16 cellular contexts compared by ENCODE assay signal in genomic region chr1:231923461-231924132, GRCh38.
DNase-seq lines count a peak whose midpoint lies in the region; ATAC-seq and TF ChIP-seq lines count a peak whose summit lies in the region.
"Had no signal": no experiment of that assay in that cellular context is flagged by ENCODE, and none has a peak within 500 bp of the region (broad histone marks: within the 10 kb centered on the region; RNA-seq: fewer than 3 reads in every experiment).

No MANE protein-coding gene starts in this region.

- no peak overlapping the region for H4K8ac ChIP-seq in IMR-90 (ENCODE audit: low read depth in 2 of 2, low read length in 2 of 2)

- in situ Hi-C loops in IMR-90 (cut with MboI; ENCODE audit: low sequenced_read_pairs), result no loop called here
- in situ Hi-C loops in astrocyte of the spinal cord (cut with HindIII; ENCODE audit: low sequenced_read_pairs), result no loop called here

- TF ChIP-seq CTCF in IMR-90 (conservative IDR thresholded peaks at IDR 0.05; ENCODE audit: low read depth, low read length) (no peak), astrocyte of the spinal cord (IDR thresholded peaks at IDR 0.05; ENCODE audit: low read depth, low read length) (no peak), OCI-LY7 (conservative IDR thresholded peaks at IDR 0.05; ENCODE audit: low read length) (no peak)

- H2AK5ac ChIP-seq in IMR-90 (ENCODE audit: low read depth, low read length), result no peak overlapping the region

- no peaks in the 10 kb centered on the region for H3K79me1 ChIP-seq in IMR-90 (ENCODE audit: low read depth in 1 of 2, low read length in 2 of 2)

- H3K4me2 ChIP-seq in IMR-90 (ENCODE audit: low read depth, low read length) (no peak overlapping the region), OCI-LY7 (ENCODE audit: low read length) (no peak overlapping the region)
- H3K4me2 ChIP-seq: BLaER1 treated with 17β-estradiol and CSF1 and Interleukin-3, amounts not matched to agents 10 nM and 100 nM had no signal

- peaks cover 5% of the 10 kb centered on the region for H3K9me1 ChIP-seq in IMR-90 (ENCODE audit: insufficient read depth, low read length)

- H2BK15ac ChIP-seq in IMR-90 (ENCODE audit: low read depth, low read length), result no peak overlapping the region

- no peak for TF ChIP-seq POLR2A in IMR-90 (IDR thresholded peaks at IDR 0.05; ENCODE audit: low read depth, low read length)

- no peak for ATAC-seq in IMR-90 (ENCODE audit: low read depth)
- peak; percentile 20 for ATAC-seq in left ventricle myocardium superior
- no peak for ATAC-seq in GM19452 (IDR thresholded peaks at IDR 0.05; ENCODE audit: unreplicated experiment)
- ATAC-seq in GM19397 (IDR thresholded peaks at IDR 0.05; ENCODE audit: unreplicated experiment), result no peak
- ATAC-seq: psoas muscle had no signal

- DNase-seq in IMR-90 (peak; percentile 47), astrocyte of the spinal cord (ENCODE audit: low read depth, low spot score) (peak; percentile 45), left ventricle myocardium superior (no peak), putamen (ENCODE audit: low spot score) (peak; percentile 19), OCI-LY7 (ENCODE audit: low spot score) (no peak), HT-29 (ENCODE audit: low spot score) (no peak)
- DNase-seq: activated CD4-positive, CD25-positive, alpha-beta regulatory T cell treated with anti-CD3 and anti-CD28 coated beads, Interleukin-2, amount 50 U/mL, for 72 hours; activated T-cell treated with anti-CD3 and anti-CD28 coated beads, Interleukin-2, amount 50 U/mL, for 1 hour; midbrain; Peyer's patch; psoas muscle had no signal

- no peak overlapping the region for H2BK20ac ChIP-seq in IMR-90 (ENCODE audit: low read depth, low read length)

- dilution Hi-C loops in IMR-90 (cut with HindIII; ENCODE audit: low sequenced_read_pairs, unreplicated experiment), result no loop called here

- no peaks in the 10 kb centered on the region for H3K36me3 ChIP-seq in IMR-90 (ENCODE audit: control insufficient read depth, insufficient read depth, low read length)
- no peaks in the 10 kb centered on the region for H3K36me3 ChIP-seq in OCI-LY7 (ENCODE audit: insufficient read depth, low read length)
- H3K36me3 ChIP-seq: Peyer's patch, upper lobe of left lung had no signal

- POLR2A ChIA-PET in IMR-90 (lab: Charles Lee; ENCODE audit: unreplicated experiment), result interaction anchor here (0.7 kb wide), 1 partner anchor 109 kb away, joined by 3 read pairs; no protein-coding TSS in a partner anchor
- POLR2A ChIA-PET in OCI-LY7 (lab: Charles Lee), result interaction anchor here (0.6 to 0.7 kb wide), 4 partner anchors 16 to 1521 kb away, joined by 3 to 4 read pairs (median 4); no protein-coding TSS in a partner anchor

- H3K14ac ChIP-seq in IMR-90 (replicated peaks; ENCODE audit: low read depth, low read length), result no peak overlapping the region

- H3K79me2 ChIP-seq in OCI-LY7 (ENCODE audit: insufficient read depth, low read depth, low read length), result no peaks in the 10 kb centered on the region

- H4K5ac ChIP-seq in IMR-90 (ENCODE audit: low read depth, low read length), result no peak overlapping the region

- H3K9ac ChIP-seq in IMR-90 (ENCODE audit: low read depth, low read length), result no peak overlapping the region
- H3K9ac ChIP-seq: BLaER1 treated with 17β-estradiol and CSF1 and Interleukin-3, amounts not matched to agents 10 nM and 100 nM had no signal

- no peak overlapping the region for H3K27ac ChIP-seq in IMR-90 (ENCODE audit: insufficient read depth, low read length)
- no peak overlapping the region for H3K27ac ChIP-seq in OCI-LY7 (ENCODE audit: low read depth, low read length, poor library complexity, severe bottlenecking)
- H3K27ac ChIP-seq: BLaER1 treated with 17β-estradiol and CSF1 and Interleukin-3, amounts not matched to agents 10 nM and 100 nM; HL-60; Peyer's patch; psoas muscle; upper lobe of left lung had no signal

- no peak overlapping the region for H4K91ac ChIP-seq in IMR-90 (ENCODE audit: insufficient read depth, low read depth, low read length)

- H3K23ac ChIP-seq in IMR-90 (ENCODE audit: low read depth, low read length), result no peak overlapping the region

- H3K4me3 ChIP-seq in IMR-90 (ENCODE audit: insufficient read depth, low read depth, low read length), result no peak overlapping the region
- no peak overlapping the region for H3K4me3 ChIP-seq in astrocyte of the spinal cord (ENCODE audit: low read depth, low read length)
- no peak overlapping the region for H3K4me3 ChIP-seq in OCI-LY7 (ENCODE audit: low read depth, low read length, poor library complexity, severe bottlenecking)
- H3K4me3 ChIP-seq: BLaER1 treated with 17β-estradiol and CSF1 and Interleukin-3, amounts not matched to agents 10 nM and 100 nM; Peyer's patch; psoas muscle; upper lobe of left lung had no signal

- no TSS peak for BruUV-seq in IMR-90 (replicated peaks; lab: Mats Ljungman, UMichigan)
- no TSS peak for BruUV-seq in OCI-LY7 (replicated peaks; lab: Mats Ljungman, UMichigan)

- H3K4ac ChIP-seq in IMR-90 (ENCODE audit: low read depth, low read length), result no peak overlapping the region

- H4K20me1 ChIP-seq in IMR-90 (ENCODE audit: insufficient read depth, low read length) (no peaks in the 10 kb centered on the region), OCI-LY7 (ENCODE audit: insufficient read depth, low read length) (no peaks in the 10 kb centered on the region)

- no peaks in the 10 kb centered on the region for H3K27me3 ChIP-seq in IMR-90 (ENCODE audit: control insufficient read depth, insufficient read depth, low read length)
- H3K27me3 ChIP-seq: BLaER1 treated with 17β-estradiol and CSF1 and Interleukin-3, amounts not matched to agents 10 nM and 100 nM; Peyer's patch; upper lobe of left lung had no signal

- CTCF ChIA-PET in IMR-90 (lab: Yijun Ruan, JAX), result no interaction called here
- CTCF ChIA-PET in OCI-LY7 (lab: Charles Lee; ENCODE audit: unreplicated experiment), result no interaction called here

- H3K9me3 ChIP-seq in IMR-90 (ENCODE audit: control insufficient read depth, insufficient read depth, low read length) (no peaks in the 10 kb centered on the region), OCI-LY7 (ENCODE audit: low read length) (no peaks in the 10 kb centered on the region)
- H3K9me3 ChIP-seq: BLaER1 treated with 17β-estradiol and CSF1 and Interleukin-3, amounts not matched to agents 10 nM and 100 nM; Peyer's patch; psoas muscle; upper lobe of left lung had no signal

- H2AFZ ChIP-seq in IMR-90 (replicated peaks; ENCODE audit: low read length, poor library complexity) (no peak overlapping the region), OCI-LY7 (ENCODE audit: low read length) (no peak overlapping the region)

- H3K18ac ChIP-seq in IMR-90 (ENCODE audit: low read depth, low read length), result no peak overlapping the region

- peaks cover 4% of the 10 kb centered on the region for H3K4me1 ChIP-seq in IMR-90 (ENCODE audit: control insufficient read depth, insufficient read depth, low read length)
- no peaks in the 10 kb centered on the region for H3K4me1 ChIP-seq in OCI-LY7 (ENCODE audit: insufficient read depth, low read length, poor library complexity, severe bottlenecking)

- TF ChIP-seq RAD21 in IMR-90 (IDR thresholded peaks at IDR 0.05; ENCODE audit: low read length), result no peak

- 100% methylated on average over 1 of the region's 15 CpGs; no CpG with 5 or more reads in 1 of the 2 experiments for WGBS in IMR-90 (ENCODE audit: extremely low coverage in 2 of 2, insufficient read length in 1 of 2), 2 experiments

- intact Hi-C loops in IMR-90 (cut with micrococcal nuclease), result no loop called here
- intact Hi-C loops in left ventricle myocardium superior (cut with micrococcal nuclease), result no loop called here
- intact Hi-C loops in OCI-LY7 (cut with micrococcal nuclease; ENCODE audit: unreplicated experiment), result no loop called here

- H3K56ac ChIP-seq in IMR-90 (ENCODE audit: extremely low read depth, insufficient read depth, low read length), result no peak overlapping the region

- no peaks in the 10 kb centered on the region for H3K9me2 ChIP-seq in OCI-LY7 (ENCODE audit: insufficient read depth, low read length)

- H2AK9ac ChIP-seq in IMR-90 (replicated peaks; ENCODE audit: low read depth, low read length, poor library complexity), result no peak overlapping the region

- H2BK120ac ChIP-seq in IMR-90 (ENCODE audit: low read depth, low read length), result no peak overlapping the region

- H2BK5ac ChIP-seq in IMR-90 (ENCODE audit: low read depth, low read length, poor library complexity, severe bottlenecking), result no peak overlapping the region

TF ChIP-seq in IMR-90, 13 proteins besides CTCF, POLR2A, EP300 and RAD21:
- TF ChIP-seq MXI1 (IDR thresholded peaks at IDR 0.05; ENCODE audit: borderline replicate concordance, low read depth, low read length), result no peak
- 0 out of 2 replicates have a peak, but pooled peaks have one; percentile 10 for TF ChIP-seq CEBPB (IDR thresholded peaks at IDR 0.05; ENCODE audit: low read depth, low read length)

Comparison
In these comparisons a context has a peak if more than half of its experiments do, and no peak if none do; other contexts are left out.
1. DNase-seq: peak in IMR-90 (single experiment), astrocyte of the spinal cord (single experiment) and putamen (single experiment); none in left ventricle myocardium superior (single experiment), OCI-LY7 (single experiment) and HT-29 (single experiment).